In genomic region chr21:15480160-15480559, GRCh38 we compare ENCODE assay signal across 21 cellular contexts.
DNase-seq lines count a peak whose midpoint lies in the region; ATAC-seq and TF ChIP-seq lines count a peak whose summit lies in the region.
"Had no signal": no experiment of that assay in that cellular context is flagged by ENCODE, and none has a peak within 500 bp of the region (broad histone marks: within the 10 kb centered on the region; RNA-seq: fewer than 3 reads in every experiment).

No MANE protein-coding gene starts in this region.

- H3K27ac ChIP-seq in esophagus muscularis mucosa (replicated peaks in 1 of 4), result no peak overlapping the region

- H3K36me3 Mint-ChIP-seq in T-helper 17 cell (ENCODE audit: low read depth), result no peaks in the 10 kb centered on the region
- peaks cover 5% of the 10 kb centered on the region for H3K36me3 Mint-ChIP-seq in neural crest cell (ENCODE audit: low read depth)
- H3K36me3 Mint-ChIP-seq: CD4-positive, alpha-beta memory T cell; IgD-negative memory B cell had no signal

- H3K27ac Mint-ChIP-seq in T-helper 17 cell, result peak overlapping the region; percentile 48
- peak overlapping the region; percentile 70 for H3K27ac Mint-ChIP-seq in neural crest cell (ENCODE audit: unreplicated experiment)
- H3K27ac Mint-ChIP-seq: B cell had no signal

- H3K27me3 Mint-ChIP-seq in T-helper 17 cell (peaks cover 4% of the 10 kb centered on the region), neural crest cell (ENCODE audit: low read depth) (no peaks in the 10 kb centered on the region)
- H3K27me3 Mint-ChIP-seq: IgD-negative memory B cell had no signal

- 86% methylated on average over 6 of the region's 6 CpGs for WGBS in esophagus muscularis mucosa

- H3K4me1 Mint-ChIP-seq in T-helper 17 cell (peaks cover 21% of the 10 kb centered on the region), neural crest cell (peaks cover 40% of the 10 kb centered on the region)

- no peak for TF ChIP-seq POLR2A in esophagus muscularis mucosa (IDR thresholded peaks at IDR 0.05; ENCODE audit: low read depth)

- TF ChIP-seq EP300 in esophagus muscularis mucosa (IDR thresholded peaks at IDR 0.05), result no peak

- H3K36me3 ChIP-seq in esophagus muscularis mucosa, result no peaks in the 10 kb centered on the region
- H3K36me3 ChIP-seq: MG63 had no signal

- ATAC-seq in T-helper 17 cell, result no peak
- ATAC-seq: HCT116 had no signal

- intact Hi-C loops in esophagus muscularis mucosa (cut with DNase I), result loop anchor here (5.0 to 10.0 kb wide), 2 partner anchors 413 to 1075 kb away; no protein-coding TSS in a partner anchor

- peaks cover 4% of the 10 kb centered on the region for H3K9me3 Mint-ChIP-seq in neural crest cell

- no peaks in the 10 kb centered on the region for H3K27me3 ChIP-seq in esophagus muscularis mucosa

- peak; percentile 15 for DNase-seq in activated CD4-positive, alpha-beta T cell treated with anti-CD3 and anti-CD28 coated beads for 48 hours
- no peak for DNase-seq in activated CD4-positive, alpha-beta T cell treated with anti-CD3 and anti-CD28 coated beads, Interleukin-2, amount 50 U/mL, for 1 hour
- DNase-seq in stimulated activated CD4-positive, alpha-beta T cell treated with anti-CD3 and anti-CD28 coated beads, Interleukin-15, amount 100 ng/mL, for 24 hours, result peak; percentile 43
- DNase-seq in stimulated activated CD4-positive, alpha-beta T cell treated with anti-CD3 and anti-CD28 coated beads, Interleukin-1b, Interleukin-23, amount 100 ng/mL, for 48 hours, result no peak
- DNase-seq in T-helper 17 cell (no peak), neural crest cell (ENCODE audit: low read depth, low spot score) (no peak), esophagus muscularis mucosa (ENCODE audit: extremely low spot score) (no peak), NCI-H187 treated with DMSO at 0.1 percent for 48 hours (lab: John Stamatoyannopoulos, UW) (no peak)
- DNase-seq: CD4-positive, alpha-beta memory T cell; DMS53; GOT3; Karpas-422; MG63; NCI-H1048; NCI-H1436; NCI-H2029; NCI-H345; NCI-H524 treated with DMSO at 0.1 percent for 48 hours had no signal

- H3K4me1 ChIP-seq in esophagus muscularis mucosa, result no peaks in the 10 kb centered on the region

- TF ChIP-seq CTCF in neural crest cell (conservative IDR thresholded peaks at IDR 0.05) (no peak), esophagus muscularis mucosa (IDR thresholded peaks at IDR 0.05) (no peak)

- H3K4me3 Mint-ChIP-seq in T-helper 17 cell, result no peak overlapping the region
- no peak overlapping the region for H3K4me3 Mint-ChIP-seq in neural crest cell
- H3K4me3 Mint-ChIP-seq: B cell, IgD-negative memory B cell had no signal

- no peak overlapping the region for H3K4me3 ChIP-seq in esophagus muscularis mucosa
- H3K4me3 ChIP-seq: MG63 had no signal

- no peaks in the 10 kb centered on the region for H3K9me3 ChIP-seq in T-helper 17 cell (ENCODE audit: control insufficient read depth, low read length, poor library complexity, severe bottlenecking)
- no peaks in the 10 kb centered on the region for H3K9me3 ChIP-seq in esophagus muscularis mucosa
- H3K9me3 ChIP-seq: MG63 had no signal

Comparison
In these comparisons a context has a peak if more than half of its experiments do, and no peak if none do; other contexts are left out.
1. DNase-seq: peak in activated CD4-positive, alpha-beta T cell treated with anti-CD3 and anti-CD28 coated beads for 48 hours (single experiment) and stimulated activated CD4-positive, alpha-beta T cell treated with anti-CD3 and anti-CD28 coated beads, Interleukin-15, amount 100 ng/mL, for 24 hours (single experiment); none in activated CD4-positive, alpha-beta T cell treated with anti-CD3 and anti-CD28 coated beads, Interleukin-2, amount 50 U/mL, for 1 hour (single experiment), stimulated activated CD4-positive, alpha-beta T cell treated with anti-CD3 and anti-CD28 coated beads, Interleukin-1b, Interleukin-23, amount 100 ng/mL, for 48 hours (single experiment), T-helper 17 cell (0 of 3), neural crest cell (single experiment), esophagus muscularis mucosa (single experiment) and NCI-H187 treated with DMSO at 0.1 percent for 48 hours (single experiment).